In genomic region chr5:40733842-40734563, GRCh38 we compare ENCODE assay signal across 17 cellular contexts. TPM values are rescaled to one million over a fixed set of nuclear protein-coding genes. Genes with fewer than 3 reads are reported as not detected.
DNase-seq lines count a peak whose midpoint lies in the region; ATAC-seq, FAIRE-seq and TF ChIP-seq lines count a peak whose summit lies in the region.
"Had no signal": no experiment of that assay in that cellular context is flagged by ENCODE, and none has a peak within 500 bp of the region (broad histone marks: within the 10 kb centered on the region; RNA-seq: fewer than 3 reads in every experiment).

No MANE protein-coding gene starts in this region.

- intact Hi-C loops in IMR-90 (cut with micrococcal nuclease) = no loop called here
- intact Hi-C loops in kidney (cut with DNase I) = no loop called here
- intact Hi-C loops in mammary epithelial cell (cut with micrococcal nuclease) = loop anchor here (10.0 kb wide), 1 partner anchor 1139 kb away; no protein-coding TSS in a partner anchor

- no peak overlapping the region for H2AK9ac ChIP-seq in IMR-90 (replicated peaks; ENCODE audit: low read depth, low read length, poor library complexity)

- H2BK20ac ChIP-seq in IMR-90 (ENCODE audit: low read depth, low read length) = peak overlapping the region; percentile 88

- peak overlapping the region; percentile 85; the same call in 1 of the 2 replicates for H3K18ac ChIP-seq in IMR-90 (ENCODE audit: low read depth, low read length)

- DNase-seq in IMR-90 = no peak
- DNase-seq in brain microvascular endothelial cell = no peak
- no peak for DNase-seq in kidney
- DNase-seq in pons (ENCODE audit: low spot score) = peak; percentile 51
- no peak for DNase-seq in SKM-1 (lab: John Stamatoyannopoulos, UW; ENCODE audit: unreplicated experiment)
- no peak for DNase-seq in mammary epithelial cell
- DNase-seq: activated CD4-positive, alpha-beta T cell treated with anti-CD3 and anti-CD28 coated beads, Interleukin-2, amount 10 ng/mL, durations not matched to agents 24 days and 14 days; activated T-cell treated with anti-CD3 and anti-CD28 coated beads, Interleukin-2, amount 50 U/mL, for 48 hours; MG63; NCI-H2081; SHP77; thyroid gland had no signal

- peak overlapping the region; percentile 76; the same call in 1 of the 3 replicates for H2BK15ac ChIP-seq in IMR-90 (ENCODE audit: low read depth, low read length)

- no peak for TF ChIP-seq RAD21 in IMR-90 (IDR thresholded peaks at IDR 0.05; ENCODE audit: low read length)

- TF ChIP-seq CTCF in IMR-90 (conservative IDR thresholded peaks at IDR 0.05; ENCODE audit: low read depth, low read length) (no peak), brain microvascular endothelial cell (IDR thresholded peaks at IDR 0.05; ENCODE audit: low read depth, low read length, missing control alignments) (no peak), kidney (IDR thresholded peaks at IDR 0.05; ENCODE audit: borderline replicate concordance, extremely low read depth, insufficient read depth) (no peak), mammary epithelial cell (conservative IDR thresholded peaks at IDR 0.05 in 1 of 2, IDR thresholded peaks at IDR 0.05 in 1 of 2; ENCODE audit: extremely low read depth in 1 of 2, insufficient read depth in 1 of 2, low read depth in 1 of 2, low read length in 2 of 2) (no peak)

- no peak for ATAC-seq in IMR-90 (ENCODE audit: low read depth)
- no peak for ATAC-seq in HG02981 (IDR thresholded peaks at IDR 0.05; ENCODE audit: unreplicated experiment)
- no peak for ATAC-seq in HG02973 (IDR thresholded peaks at IDR 0.05; ENCODE audit: unreplicated experiment)

- peak overlapping the region; percentile 88 for H2AK5ac ChIP-seq in IMR-90 (ENCODE audit: low read depth, low read length)

- peak overlapping the region; percentile 52; the same call in 1 of the 2 replicates for H3K4ac ChIP-seq in IMR-90 (ENCODE audit: low read depth, low read length)

- H3K27me3 ChIP-seq in IMR-90 (ENCODE audit: control insufficient read depth, insufficient read depth, low read length) (no peaks in the 10 kb centered on the region), brain microvascular endothelial cell (replicated peaks) (no peaks in the 10 kb centered on the region), mammary epithelial cell (ENCODE audit: insufficient read depth, low read length) (no peaks in the 10 kb centered on the region)
- H3K27me3 ChIP-seq: MG63, thyroid gland had no signal

- peaks cover 14% of the 10 kb centered on the region for H3K9me1 ChIP-seq in IMR-90 (ENCODE audit: insufficient read depth, low read length)

- H4K91ac ChIP-seq in IMR-90 (ENCODE audit: insufficient read depth, low read depth, low read length) = peak overlapping the region; percentile 87

- no peaks in the 10 kb centered on the region for H3K9me3 ChIP-seq in IMR-90 (ENCODE audit: control insufficient read depth, insufficient read depth, low read length)
- H3K9me3 ChIP-seq in kidney (ENCODE audit: control insufficient read depth in 1 of 2, low read length in 2 of 2) = no peaks in the 10 kb centered on the region
- no peaks in the 10 kb centered on the region for H3K9me3 ChIP-seq in mammary epithelial cell (replicated peaks; ENCODE audit: insufficient read depth, low read length)
- H3K9me3 ChIP-seq: prostate gland, thyroid gland had no signal

- H3K9ac ChIP-seq in IMR-90 (ENCODE audit: low read depth, low read length) = no peak overlapping the region
- no peak overlapping the region for H3K9ac ChIP-seq in kidney (ENCODE audit: low read length in 2 of 2)
- no peak overlapping the region for H3K9ac ChIP-seq in mammary epithelial cell (ENCODE audit: insufficient read depth, low read length)

- peak overlapping the region; percentile 71; the same call in 1 of the 2 replicates for H3K23ac ChIP-seq in IMR-90 (ENCODE audit: low read depth, low read length)

- peak overlapping the region; percentile 78; the same call in 1 of the 2 replicates for H4K5ac ChIP-seq in IMR-90 (ENCODE audit: low read depth, low read length)

- H3K4me2 ChIP-seq in IMR-90 (ENCODE audit: low read depth, low read length) (no peak overlapping the region), mammary epithelial cell (ENCODE audit: insufficient read depth, low read depth, low read length) (no peak overlapping the region)

- dilution Hi-C loops in IMR-90 (cut with HindIII; ENCODE audit: low sequenced_read_pairs, unreplicated experiment) (no loop called here), mammary epithelial cell (cut with HindIII; ENCODE audit: low sequenced_read_pairs) (no loop called here)

- CTCF ChIA-PET in IMR-90 (lab: Yijun Ruan, JAX) = interaction anchor here (0.6 to 1.8 kb wide), 4 partner anchors 9 to 1009 kb away, joined by 3 to 4 read pairs (median 4); no protein-coding TSS in a partner anchor
- CTCF ChIA-PET in mammary epithelial cell (lab: Charles Lee; ENCODE audit: low non-redundant PET) = no interaction called here

- H3K56ac ChIP-seq in IMR-90 (ENCODE audit: extremely low read depth, insufficient read depth, low read length) = no peak overlapping the region

- WGBS in IMR-90 (ENCODE audit: extremely low coverage in 2 of 2, insufficient read length in 1 of 2), 2 experiments = no CpG with 5 or more reads among the region's 3 CpGs
- 49% methylated on average over 3 of the region's 3 CpGs for WGBS in mammary epithelial cell (ENCODE audit: low coverage, missing lambda C conversion rate)

- H3K27ac ChIP-seq in IMR-90 (ENCODE audit: insufficient read depth, low read length) = no peak overlapping the region
- peak overlapping the region; percentile 45 for H3K27ac ChIP-seq in brain microvascular endothelial cell
- H3K27ac ChIP-seq in kidney (ENCODE audit: low read depth in 2 of 2, low read length in 2 of 2) = no peak overlapping the region
- no peak overlapping the region for H3K27ac ChIP-seq in mammary epithelial cell (ENCODE audit: insufficient read depth, low read depth, low read length)
- H3K27ac ChIP-seq: C4-2B, epithelial cell of prostate, prostate gland, thyroid gland had no signal

- BruUV-seq in IMR-90 (replicated peaks; lab: Mats Ljungman, UMichigan) (no TSS peak), mammary epithelial cell (replicated peaks; lab: Mats Ljungman, UMichigan) (no TSS peak)

- peak overlapping the region in 1 of 2 experiments; percentile 74; a peak in 2 of 4 replicates for H4K8ac ChIP-seq in IMR-90 (ENCODE audit: low read depth in 2 of 2, low read length in 2 of 2)

- peak overlapping the region; percentile 92 for H3K14ac ChIP-seq in IMR-90 (replicated peaks; ENCODE audit: low read depth, low read length)

- peak overlapping the region; percentile 71 for H2BK5ac ChIP-seq in IMR-90 (ENCODE audit: low read depth, low read length, poor library complexity, severe bottlenecking)

- H2AFZ ChIP-seq in IMR-90 (replicated peaks; ENCODE audit: low read length, poor library complexity) (no peak overlapping the region), mammary epithelial cell (ENCODE audit: low read depth, low read length) (no peak overlapping the region)

- in situ Hi-C loops in IMR-90 (cut with MboI; ENCODE audit: low sequenced_read_pairs) = loop anchor here (10.0 kb wide), 1 partner anchor 1149 kb away; no protein-coding TSS in a partner anchor
- in situ Hi-C loops in brain microvascular endothelial cell (cut with HindIII; ENCODE audit: low pct_ligation_motif_present, low sequenced_read_pairs) = no loop called here
- in situ Hi-C loops in mammary epithelial cell (cut with MboI; ENCODE audit: low sequenced_read_pairs in 2 of 2) = loop anchor here in 1 of 2 donors (10.0 kb wide), 1 partner anchor 1019 kb away; no protein-coding TSS in a partner anchor

- FAIRE-seq in kidney (lab: Jason Lieb, UNC) = peak; percentile 57

- H3K79me1 ChIP-seq in IMR-90 (ENCODE audit: low read depth in 1 of 2, low read length in 2 of 2) = peaks cover 13 to 37% of the 10 kb centered on the region in 2 experiments

- H3K4me1 ChIP-seq in IMR-90 (ENCODE audit: control insufficient read depth, insufficient read depth, low read length) (peaks cover 14% of the 10 kb centered on the region), kidney (ENCODE audit: control insufficient read depth in 1 of 2, insufficient read depth in 1 of 2, low read depth in 1 of 2, low read length in 2 of 2) (peaks cover 12 to 29% of the 10 kb centered on the region in 2 donors), mammary epithelial cell (ENCODE audit: insufficient read depth, low read length) (peaks cover 10% of the 10 kb centered on the region)
- H3K4me1 ChIP-seq: prostate gland had no signal

- no peaks in the 10 kb centered on the region for H3K79me2 ChIP-seq in mammary epithelial cell (ENCODE audit: insufficient read depth, low read length)

- POLR2A ChIA-PET in IMR-90 (lab: Charles Lee; ENCODE audit: unreplicated experiment) = no interaction called here

- no peak for TF ChIP-seq POLR2A in IMR-90 (IDR thresholded peaks at IDR 0.05; ENCODE audit: low read depth, low read length)

- no peaks in the 10 kb centered on the region for H4K20me1 ChIP-seq in IMR-90 (ENCODE audit: insufficient read depth, low read length)
- H4K20me1 ChIP-seq in mammary epithelial cell (ENCODE audit: insufficient read depth, low read length) = no peaks in the 10 kb centered on the region

- H3K4me3 ChIP-seq in IMR-90 (ENCODE audit: insufficient read depth, low read depth, low read length) = no peak overlapping the region
- no peak overlapping the region for H3K4me3 ChIP-seq in brain microvascular endothelial cell (ENCODE audit: low read depth, low read length)
- H3K4me3 ChIP-seq in kidney (ENCODE audit: low read length in 2 of 2) = peak overlapping the region in 1 of 2 donors; percentile 12
- no peak overlapping the region for H3K4me3 ChIP-seq in mammary epithelial cell (replicated peaks in 1 of 3; ENCODE audit: insufficient read depth in 1 of 3, low read depth in 2 of 3, low read length in 3 of 3)
- H3K4me3 ChIP-seq: MG63, prostate gland, thyroid gland had no signal

- H3K36me3 ChIP-seq in IMR-90 (ENCODE audit: control insufficient read depth, insufficient read depth, low read length) (no peaks in the 10 kb centered on the region), brain microvascular endothelial cell (replicated peaks) (no peaks in the 10 kb centered on the region), kidney (ENCODE audit: control insufficient read depth in 1 of 2, insufficient read depth in 2 of 2, low read length in 2 of 2) (no peaks in the 10 kb centered on the region), mammary epithelial cell (ENCODE audit: insufficient read depth, low read length) (no peaks in the 10 kb centered on the region)
- H3K36me3 ChIP-seq: prostate gland had no signal

- peak overlapping the region; percentile 81 for H2BK120ac ChIP-seq in IMR-90 (ENCODE audit: low read depth, low read length)

RNA-seq across cellular contexts. Expression of gene TTC33, which starts 21.8 kb away (rescaled TPM):
- 8.1 and 11.7 TPM in 2 replicates for total RNA-seq in IMR-90 (2012; rRNA removed)
- 2.5 and 3.1 TPM in 2 replicates for polyA plus RNA-seq in IMR-90 (2012; rRNA removed)
- 0.36 and 1.3 TPM in 2 replicates for polyA plus RNA-seq in IMR-90 (2012; cell fraction: cytosol; rRNA removed)
- polyA plus RNA-seq in IMR-90 (2012; cell fraction: nucleus; rRNA removed; ENCODE audit: low replicate concordance) = 0.41 and 3.6 TPM in 2 replicates
- 20.1 TPM for total RNA-seq in kidney
- 7.1 TPM for polyA plus RNA-seq in kidney (ENCODE audit: insufficient read depth, low read depth, low replicate concordance)
- 1 to 10 TPM; 9.6 to 9.7 TPM for total RNA-seq in mammary epithelial cell
- polyA plus RNA-seq in mammary epithelial cell = 2.6 TPM
- polyA minus RNA-seq in mammary epithelial cell = 8.7 TPM

RNA-seq across cellular contexts. Expression of gene PTGER4, which starts 54.3 kb away (rescaled TPM):
- 7.9 and 10.6 TPM in 2 replicates for total RNA-seq in IMR-90 (2012; rRNA removed)
- polyA plus RNA-seq in IMR-90 (2012; rRNA removed) = 10.1 and 15.4 TPM in 2 replicates
- 9.9 and 20.9 TPM in 2 replicates for polyA plus RNA-seq in IMR-90 (2012; cell fraction: cytosol; rRNA removed)
- polyA plus RNA-seq in IMR-90 (2012; cell fraction: nucleus; rRNA removed; ENCODE audit: low replicate concordance) = 11.4 and 25.1 TPM in 2 replicates
- total RNA-seq in kidney = 17.2 TPM
- polyA plus RNA-seq in kidney (ENCODE audit: insufficient read depth, low read depth, low replicate concordance) = 8.5 TPM
- 10 to 100 TPM in 1 of 2 donors, 1 to 10 TPM in 1; 4.9 to 13.2 TPM for total RNA-seq in mammary epithelial cell
- 7.6 TPM for polyA plus RNA-seq in mammary epithelial cell
- polyA minus RNA-seq in mammary epithelial cell = 2.1 TPM
